8 cellular contexts compared by ENCODE assay signal in the genomic region with DNA sequence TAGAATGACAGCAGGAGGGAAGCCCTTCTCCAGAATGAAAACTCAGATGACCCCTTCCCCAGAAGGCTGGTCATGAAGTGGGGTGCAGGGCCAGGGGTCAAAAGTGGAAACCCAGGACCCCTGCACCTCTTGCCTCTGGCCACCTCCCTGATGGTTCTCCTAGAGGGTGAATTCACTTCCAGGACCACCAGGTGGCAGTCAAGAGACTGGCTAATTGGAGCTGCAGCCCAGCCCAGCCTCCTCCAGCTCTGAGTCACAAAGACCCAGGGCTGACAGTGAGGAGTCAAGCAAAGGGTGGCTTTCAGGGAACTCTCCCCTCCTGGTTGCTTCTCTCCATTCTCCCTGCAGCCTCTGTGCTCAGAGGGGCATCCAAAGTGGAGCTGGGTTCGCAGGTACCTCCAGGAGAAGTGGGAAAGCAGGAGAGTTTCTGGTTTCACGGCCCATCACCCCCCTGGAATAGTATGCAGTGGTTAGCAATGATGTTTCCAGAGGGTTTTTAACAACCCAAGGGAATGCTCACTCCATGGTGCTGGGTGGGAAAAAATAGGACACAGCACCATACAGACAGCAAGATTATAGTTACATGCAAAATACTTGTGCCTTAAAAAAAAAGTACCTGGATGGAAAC. TPM values are rescaled to one million over a fixed set of nuclear protein-coding genes. Genes with fewer than 3 reads are reported as not detected.
DNase-seq lines count a peak whose midpoint lies in the region; ATAC-seq and TF ChIP-seq lines count a peak whose summit lies in the region.

No MANE protein-coding gene starts in this region.

- in situ Hi-C loops in astrocyte of the cerebellum (cut with HindIII; ENCODE audit: low sequenced_read_pairs): loop anchor here (5.0 to 25.0 kb wide), 2 partner anchors 53 to 183 kb away; no protein-coding TSS in a partner anchor

- no peaks in the 10 kb centered on the region for H3K27me3 ChIP-seq in A673 (replicated peaks; ENCODE audit: insufficient read depth, low read depth, low read length, poor library complexity)
- peaks cover 0 to under 1% (median 0%) of the 10 kb centered on the region in 3 donors for H3K27me3 ChIP-seq in sigmoid colon

- peak; percentile 54 for ATAC-seq in GM18907 (IDR thresholded peaks at IDR 0.05; ENCODE audit: unreplicated experiment)
- no peak for ATAC-seq in GM21723 (IDR thresholded peaks at IDR 0.05; ENCODE audit: unreplicated experiment)

- H3K4me3 ChIP-seq in A673 (ENCODE audit: low read depth, low read length, poor library complexity, severe bottlenecking): no peak overlapping the region
- H3K4me3 ChIP-seq in astrocyte of the cerebellum (ENCODE audit: low read depth, low read length): no peak overlapping the region
- H3K4me3 ChIP-seq in sigmoid colon: no peak overlapping the region

- intact Hi-C loops in A673 (cut with micrococcal nuclease; ENCODE audit: unreplicated experiment): loop anchor here (1.0 to 10.0 kb wide), 3 partner anchors 160 to 260 kb away; no protein-coding TSS in a partner anchor
- intact Hi-C loops in sigmoid colon (cut with DNase I): loop anchor here (1.0 to 10.0 kb wide), 3 partner anchors 184 to 260 kb away; no protein-coding TSS in a partner anchor

- H3K9me3 ChIP-seq in A673 (ENCODE audit: low read depth, low read length, poor library complexity, severe bottlenecking): no peaks in the 10 kb centered on the region
- H3K9me3 ChIP-seq in sigmoid colon: no peaks in the 10 kb centered on the region

- TF ChIP-seq CTCF in A673 (conservative IDR thresholded peaks at IDR 0.05; ENCODE audit: low read depth, low read length): peak; percentile 84
- TF ChIP-seq CTCF in astrocyte of the cerebellum (IDR thresholded peaks at IDR 0.05; ENCODE audit: low read depth, low read length, missing control alignments): peak; percentile 91
- peak; percentile 67 to 96 (median 91) for TF ChIP-seq CTCF in sigmoid colon (IDR thresholded peaks at IDR 0.05)

- POLR2A ChIA-PET in A673 (lab: Charles Lee; ENCODE audit: low non-redundant PET): no interaction called here

- TF ChIP-seq POLR2A in sigmoid colon (IDR thresholded peaks at IDR 0.05): no peak

- peak; percentile 85 for DNase-seq in A673 (ENCODE audit: low spot score)
- peak; percentile 64 for DNase-seq in NCI-H1694 (lab: John Stamatoyannopoulos, UW)
- DNase-seq in T1000 (lab: John Stamatoyannopoulos, UW): peak; percentile 69
- peak; percentile 65 for DNase-seq in astrocyte of the cerebellum (ENCODE audit: low read depth)
- DNase-seq in hippocampal formation (lab: John Stamatoyannopoulos, UW): peak; percentile 70 to 79
- DNase-seq in sigmoid colon: peak; percentile 92

- CTCF ChIA-PET in A673 (lab: Charles Lee): interaction anchor here (0.6 to 1.6 kb wide), 9 partner anchors 8 to 226 kb away, joined by 3 to 9 read pairs (median 4); no protein-coding TSS in a partner anchor

- H3K36me3 ChIP-seq in A673 (ENCODE audit: insufficient read depth, low read length, poor library complexity, severe bottlenecking): no peaks in the 10 kb centered on the region
- no peaks in the 10 kb centered on the region for H3K36me3 ChIP-seq in sigmoid colon

- 48 to 62% methylated on average over 2 of the region's 2 CpGs for WGBS in sigmoid colon, 2 donors

- no peak for TF ChIP-seq EP300 in sigmoid colon (IDR thresholded peaks at IDR 0.05)

- H3K4me1 ChIP-seq in A673 (ENCODE audit: insufficient read depth, low read length, poor library complexity, severe bottlenecking) (peaks cover 7% of the 10 kb centered on the region), sigmoid colon (peaks cover 0 to under 1% (median 0%) of the 10 kb centered on the region in 4 donors)

- no TSS peak for BruUV-seq in A673 (replicated peaks; lab: Mats Ljungman, UMichigan)

- H3K27ac ChIP-seq in A673 (ENCODE audit: low read depth, low read length, poor library complexity, severe bottlenecking) (no peak overlapping the region), sigmoid colon (no peak overlapping the region)

RNA-seq across cellular contexts. Expression of a gene that starts 6.1 kb away (rescaled TPM):
- total RNA-seq in A673 (2021) (10.4 and 12.3 TPM in 2 replicates), sigmoid colon (1 to 10 TPM; 2.3 to 4.4 (median 2.7) TPM)
- 10 to 100 TPM in 1 of 3 donors, 1 to 10 TPM in 2; 1.2 to 38.6 (median 3.9) TPM for polyA plus RNA-seq in sigmoid colon

RNA-seq across cellular contexts. Expression of a gene that starts 51.5 kb away (rescaled TPM):
- total RNA-seq in A673 (2021): not detected in 2 replicates
- total RNA-seq in sigmoid colon: 100 to 1,000 TPM in 3 of 4 donors, 10 to 100 TPM in 1; 82.0 to 484 (median 422) TPM
- 100 to 1,000 TPM; 145 to 843 (median 225) TPM for polyA plus RNA-seq in sigmoid colon

Comparison
In these comparisons a context has a peak if more than half of its experiments do, and no peak if none do; other contexts are left out.
1. RNA of a gene that starts 51.5 kb away (total RNA-seq): 82.0 to 484 TPM in sigmoid colon; not detected in A673; every median in the first group is over 10 times any median in the second.
2. Peak in every context shown above with its lines, with median percentiles within 50 percentile points of each other: DNase-seq and CTCF ChIP-seq.